Comparison of ENCODE assay signal across 8 cellular contexts in the genomic region with DNA sequence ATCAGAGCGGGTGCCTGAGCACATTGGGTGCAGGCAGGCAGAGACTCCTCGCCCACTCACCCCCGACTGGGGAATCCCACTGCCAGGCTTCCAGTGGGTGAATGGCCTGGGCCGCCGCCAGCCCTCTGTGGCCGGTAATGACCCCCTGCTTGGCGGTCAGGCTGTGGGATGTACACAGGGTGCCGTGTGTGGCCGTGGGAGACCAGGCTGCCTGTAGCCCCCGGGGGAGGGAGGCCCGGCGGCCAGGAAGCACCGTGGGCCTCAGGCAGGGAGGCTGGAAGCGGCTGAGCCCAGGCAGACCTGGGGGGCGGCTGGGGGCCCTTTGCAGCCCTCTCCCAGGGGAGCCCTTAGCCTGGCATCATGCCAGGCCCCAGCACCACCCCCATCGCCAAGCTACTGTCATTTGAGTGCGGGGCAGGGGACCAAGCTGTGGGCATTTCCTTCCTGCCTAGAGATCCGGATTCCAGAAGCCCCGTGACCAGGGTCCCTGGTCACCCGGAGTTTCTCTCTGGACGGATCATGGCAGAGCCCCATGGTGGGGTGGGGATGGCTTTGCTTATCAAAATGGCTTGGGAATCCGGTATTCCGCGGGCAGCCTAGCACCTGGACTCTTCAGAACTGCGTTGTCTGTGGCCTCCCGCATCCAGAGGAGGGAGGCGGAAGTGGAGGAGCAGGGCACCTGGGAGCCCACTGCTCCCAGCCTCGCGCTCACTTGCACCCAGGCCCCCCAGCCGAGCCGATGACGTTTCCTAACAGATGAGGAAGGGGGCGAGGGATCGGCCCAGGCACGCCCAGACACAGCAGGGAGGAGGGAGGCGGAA. TPM values are rescaled to one million over a fixed set of nuclear protein-coding genes. Genes with fewer than 3 reads are reported as not detected.
DNase-seq lines count a peak whose midpoint lies in the region; ATAC-seq, FAIRE-seq and TF ChIP-seq lines count a peak whose summit lies in the region.

No MANE protein-coding gene starts in this region.

- peak; percentile 27 for ATAC-seq in HG03432 (IDR thresholded peaks at IDR 0.05; ENCODE audit: unreplicated experiment)
- peak; percentile 0 to 25 (median 16) for ATAC-seq in heart right ventricle
- no peak for ATAC-seq in HG02970 (IDR thresholded peaks at IDR 0.05; ENCODE audit: low FRiP score, unreplicated experiment)

- peaks cover 15% of the 10 kb centered on the region for H3K4me1 Mint-ChIP-seq in activated naive CD8-positive, alpha-beta T cell (ENCODE audit: low read depth)

- 7 to 8% methylated on average over 34 to 36 of the region's 36 CpGs for WGBS in heart right ventricle, 2 donors

- no peak for FAIRE-seq in D721Med (lab: Jason Lieb, UNC)

- peak overlapping the region; percentile 83 for H3K27ac Mint-ChIP-seq in activated naive CD8-positive, alpha-beta T cell

- H3K4me3 ChIP-seq in Peyer's patch, result peak overlapping the region; percentile 65 to 98 (median 88)
- H3K4me3 ChIP-seq in heart right ventricle, result peak overlapping the region; percentile 79 to 96 (median 90)

- no peak for TF ChIP-seq CTCF in D721Med (IDR thresholded peaks at IDR 0.05; ENCODE audit: insufficient read depth, missing control alignments)
- TF ChIP-seq CTCF in Peyer's patch (IDR thresholded peaks at IDR 0.05), result no peak
- no peak for TF ChIP-seq CTCF in heart right ventricle (IDR thresholded peaks at IDR 0.05)

- TF ChIP-seq POLR2A in Peyer's patch (IDR thresholded peaks at IDR 0.05), result peak in 1 of 2 donors; percentile 26

- H3K36me3 Mint-ChIP-seq in activated naive CD8-positive, alpha-beta T cell, result no peaks in the 10 kb centered on the region

- no peaks in the 10 kb centered on the region for H3K27me3 Mint-ChIP-seq in activated naive CD8-positive, alpha-beta T cell

- no peaks in the 10 kb centered on the region for H3K9me3 ChIP-seq in Peyer's patch
- no peaks in the 10 kb centered on the region for H3K9me3 ChIP-seq in heart right ventricle

- DNase-seq in D721Med (ENCODE audit: insufficient read length, low spot score), result peak; percentile 67
- peak; percentile 61 to 77 (median 71) for DNase-seq in Peyer's patch
- peak; percentile 63 to 70 for DNase-seq in heart right ventricle
- DNase-seq in pons (ENCODE audit: low spot score), result peak; percentile 43
- DNase-seq in activated gamma-delta T cell treated with Interleukin-2 at 50 U/mL for 16 hours, result no peak

- H3K27me3 ChIP-seq in Peyer's patch, result no peaks in the 10 kb centered on the region
- no peaks in the 10 kb centered on the region for H3K27me3 ChIP-seq in heart right ventricle

- H3K4me3 Mint-ChIP-seq in activated naive CD8-positive, alpha-beta T cell, result peak overlapping the region; percentile 91

- no peaks in the 10 kb centered on the region for H3K9me3 Mint-ChIP-seq in activated naive CD8-positive, alpha-beta T cell (ENCODE audit: low read depth)

- H3K36me3 ChIP-seq in Peyer's patch (no peaks in the 10 kb centered on the region), heart right ventricle (peaks cover 0 to 9% (median 0%) of the 10 kb centered on the region in 9 donors)

- intact Hi-C loops in heart right ventricle (cut with DNase I), result no loop called here

- H3K4me1 ChIP-seq in Peyer's patch, result peaks cover 11 to 60% (median 29%) of the 10 kb centered on the region in 4 donors
- peaks cover 14 to 73% (median 65%) of the 10 kb centered on the region in 9 donors for H3K4me1 ChIP-seq in heart right ventricle

- H3K27ac ChIP-seq in Peyer's patch (peak overlapping the region; percentile 79 to 91 (median 86)), heart right ventricle (peak overlapping the region; percentile 46 to 96 (median 84))

RNA-seq across cellular contexts. Expression of a gene that starts 1.1 kb away (rescaled TPM):
- total RNA-seq in Peyer's patch (10 to 100 TPM; 61.8 to 99.9 (median 83.4) TPM), heart right ventricle (10 to 100 TPM in 4 of 10 donors, 1 to 10 TPM in 6; 7.0 to 37.5 (median 9.0) TPM)
- polyA plus RNA-seq in heart right ventricle, result 1 to 10 TPM; 8.6 to 10.0 TPM

RNA-seq across cellular contexts. Expression of a gene that starts 55.1 kb away (rescaled TPM):
- total RNA-seq in Peyer's patch (under 1 TPM in 1 of 4 donors, not detected in 3; 0.67 TPM), heart right ventricle (under 1 TPM in 6 of 10 donors, not detected in 4; 0.04 to 0.11 (median 0.07) TPM)
- polyA plus RNA-seq in heart right ventricle, result under 1 TPM; 0.04 to 0.07 TPM
